1 cellular context compared by ENCODE assay signal in genomic region chr1:89761901-89762300, GRCh38.
TF ChIP-seq lines count a peak whose summit lies in the region.

No MANE protein-coding gene starts in this region.

TF ChIP-seq in GM23338, 12 proteins besides CTCF, POLR2A, EP300 and RAD21 (continued from another document):
- TF ChIP-seq ZNF462 (CRISPR knock-in tag; IDR thresholded peaks at IDR 0.05) (no peak), ZNF331 (CRISPR knock-in tag; IDR thresholded peaks at IDR 0.05; ENCODE audit: low read depth) (no peak), STAT1 (IDR thresholded peaks at IDR 0.05; ENCODE audit: unreplicated experiment) (no peak), ZNF114 (CRISPR knock-in tag; IDR thresholded peaks at IDR 0.05) (no peak), JUNB (IDR thresholded peaks at IDR 0.05; ENCODE audit: unreplicated experiment) (no peak), NANOG (IDR thresholded peaks at IDR 0.05; ENCODE audit: borderline replicate concordance) (no peak), CREB1 (CRISPR knock-in tag; IDR thresholded peaks at IDR 0.05; ENCODE audit: low read depth) (no peak), POLR2AphosphoS5 (IDR thresholded peaks at IDR 0.05; ENCODE audit: low read depth) (no peak), EZH2phosphoT487 (IDR thresholded peaks at IDR 0.05; ENCODE audit: unreplicated experiment) (no peak), EZH2 (IDR thresholded peaks at IDR 0.05; ENCODE audit: low read depth, unreplicated experiment) (no peak), REST (IDR thresholded peaks at IDR 0.05; ENCODE audit: unreplicated experiment) (no peak)
